Comparison of ENCODE assay signal across 19 cellular contexts in genomic region chr7:79337722-79338121, GRCh38.
"Had no signal": no experiment of that assay in that cellular context is flagged by ENCODE, and none has a peak within 500 bp of the region (broad histone marks: within the 10 kb centered on the region; RNA-seq: fewer than 3 reads in every experiment).

No MANE protein-coding gene starts in this region.

- H3K27ac Mint-ChIP-seq: activated naive CD8-positive, alpha-beta T cell treated with anti-CD3 and anti-CD28 coated beads, Interleukin-2, amount 10 ng/mL, durations not matched to agents 7 days and 5 days; naive thymus-derived CD4-positive, alpha-beta T cell had no signal

- H3K27me3 Mint-ChIP-seq: activated naive CD8-positive, alpha-beta T cell treated with anti-CD3 and anti-CD28 coated beads, Interleukin-2, amount 10 ng/mL, durations not matched to agents 7 days and 5 days had no signal

- H3K9me3 ChIP-seq: breast epithelium, colonic mucosa, esophagus squamous epithelium, mucosa of descending colon, neutrophil, tibial nerve, vagina had no signal

- H3K27me3 ChIP-seq: breast epithelium, colonic mucosa, esophagus squamous epithelium, neutrophil, tibial nerve, vagina had no signal

- H3K36me3 ChIP-seq: breast epithelium, colonic mucosa, esophagus squamous epithelium, neutrophil, tibial nerve, vagina had no signal

- H3K36me3 Mint-ChIP-seq: activated naive CD8-positive, alpha-beta T cell treated with anti-CD3 and anti-CD28 coated beads, Interleukin-2, amount 10 ng/mL, durations not matched to agents 7 days and 5 days; naive thymus-derived CD4-positive, alpha-beta T cell had no signal

- H3K9me3 Mint-ChIP-seq: activated naive CD8-positive, alpha-beta T cell treated with anti-CD3 and anti-CD28 coated beads, Interleukin-2, amount 10 ng/mL, durations not matched to agents 7 days and 5 days had no signal

- ATAC-seq: mucosa of descending colon; naive thymus-derived CD4-positive, alpha-beta T cell had no signal

- H3K4me3 ChIP-seq: breast epithelium, colonic mucosa, esophagus squamous epithelium, lung, mucosa of descending colon, skin epidermis, tibial nerve, vagina had no signal

- DNase-seq: activated CD4-positive, alpha-beta T cell treated with anti-CD3 and anti-CD28 coated beads, Interleukin-2, amount 50 U/mL, for 4 hours; activated CD4-positive, CD25-positive, alpha-beta regulatory T cell treated with anti-CD3 and anti-CD28 coated beads, Interleukin-2, amount 50 U/mL, for 72 hours; activated naive CD4-positive, alpha-beta T cell; activated naive CD8-positive, alpha-beta T cell treated with anti-CD3 and anti-CD28 coated beads, Interleukin-2, amount 10 ng/mL, durations not matched to agents 7 days and 5 days; activated T-cell treated with anti-CD3 and anti-CD28 coated beads for 4 hours; colonic mucosa; esophagus squamous epithelium; glutamatergic neuron; left cardiac atrium; mucosa of descending colon; naive thymus-derived CD4-positive, alpha-beta T cell; stimulated activated CD4-positive, alpha-beta T cell treated with anti-CD3 and anti-CD28 coated beads, Interleukin-4, amount 100 ng/mL, for 24 hours; stimulated activated naive CD4-positive, alpha-beta T cell had no signal

- H3K4me1 Mint-ChIP-seq: activated naive CD8-positive, alpha-beta T cell treated with anti-CD3 and anti-CD28 coated beads, Interleukin-2, amount 10 ng/mL, durations not matched to agents 7 days and 5 days; naive thymus-derived CD4-positive, alpha-beta T cell had no signal

- H3K27ac ChIP-seq: breast epithelium, colonic mucosa, esophagus squamous epithelium, neutrophil, skin epidermis, tibial nerve, vagina had no signal

- H3K4me1 ChIP-seq: breast epithelium, colonic mucosa, esophagus squamous epithelium, tibial nerve, vagina had no signal

- H3K4me3 Mint-ChIP-seq: activated naive CD8-positive, alpha-beta T cell treated with anti-CD3 and anti-CD28 coated beads, Interleukin-2, amount 10 ng/mL, durations not matched to agents 7 days and 5 days; naive thymus-derived CD4-positive, alpha-beta T cell had no signal
